ENCODE assay signal across 1 cellular context in genomic region chr22:45877651-45878050, GRCh38.
TF ChIP-seq lines count a peak whose summit lies in the region.

No MANE protein-coding gene starts in this region.

TF ChIP-seq in HepG2, 621 proteins besides CTCF, POLR2A, EP300 and RAD21 (continued from another document):
- TF ChIP-seq RERE (CRISPR knock-in tag; IDR thresholded peaks at IDR 0.05; ENCODE audit: low read depth): no peak
- TF ChIP-seq ZNF20 (CRISPR knock-in tag; IDR thresholded peaks at IDR 0.05): no peak
- no peak for TF ChIP-seq RCOR2 (CRISPR knock-in tag; IDR thresholded peaks at IDR 0.05)
- no peak for TF ChIP-seq BHLHE40 (IDR thresholded peaks at IDR 0.05; ENCODE audit: low read length)
- TF ChIP-seq ZNF766 (CRISPR knock-in tag; IDR thresholded peaks at IDR 0.05; ENCODE audit: borderline replicate concordance): no peak
- TF ChIP-seq HCFC1 (IDR thresholded peaks at IDR 0.05; ENCODE audit: low read depth, low read length): no peak
- TF ChIP-seq MZF1 (CRISPR knock-in tag; IDR thresholded peaks at IDR 0.05; ENCODE audit: borderline replicate concordance): no peak
TF ChIP-seq in HepG2: peak in this region for 0.
